In the genomic region with DNA sequence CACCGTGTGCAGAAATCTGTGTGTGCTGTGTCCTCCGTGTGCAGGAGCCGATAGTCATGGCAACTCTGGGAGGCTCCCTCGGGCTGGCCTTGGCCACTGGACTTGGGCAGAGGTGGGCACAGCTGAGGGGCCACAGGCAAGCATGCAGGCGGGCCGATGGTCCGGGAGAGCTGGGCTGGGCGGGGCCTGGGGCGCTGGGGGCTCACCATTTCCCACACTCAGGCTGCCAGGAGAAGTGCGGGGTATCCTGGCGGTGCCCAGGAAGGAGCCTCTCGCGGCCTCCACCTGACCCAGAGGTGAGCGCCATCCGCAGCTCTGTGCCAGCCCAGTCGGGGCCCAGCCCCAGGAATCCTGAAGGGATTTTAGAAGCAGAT, we compare ENCODE assay signal across 1 cellular context.
TF ChIP-seq lines count a peak whose summit lies in the region.

No MANE protein-coding gene starts in this region.

TF ChIP-seq in H1, 55 proteins besides CTCF, POLR2A, EP300 and RAD21:
- TF ChIP-seq SIN3A (conservative IDR thresholded peaks at IDR 0.05 in 1 of 2, IDR thresholded peaks at IDR 0.05 in 1 of 2; ENCODE audit: low read depth in 1 of 2, low read length in 2 of 2), result no peak
- no peak for TF ChIP-seq SAP30 (IDR thresholded peaks at IDR 0.05; ENCODE audit: insufficient read depth, insufficient replicate concordance, low read length)
- no peak for TF ChIP-seq NANOG (IDR thresholded peaks at IDR 0.05; ENCODE audit: insufficient read depth, low read depth, low read length, poor library complexity, severe bottlenecking)
- TF ChIP-seq CHD2 (IDR thresholded peaks at IDR 0.05; ENCODE audit: low read length), result no peak
- TF ChIP-seq, protein P1, sequence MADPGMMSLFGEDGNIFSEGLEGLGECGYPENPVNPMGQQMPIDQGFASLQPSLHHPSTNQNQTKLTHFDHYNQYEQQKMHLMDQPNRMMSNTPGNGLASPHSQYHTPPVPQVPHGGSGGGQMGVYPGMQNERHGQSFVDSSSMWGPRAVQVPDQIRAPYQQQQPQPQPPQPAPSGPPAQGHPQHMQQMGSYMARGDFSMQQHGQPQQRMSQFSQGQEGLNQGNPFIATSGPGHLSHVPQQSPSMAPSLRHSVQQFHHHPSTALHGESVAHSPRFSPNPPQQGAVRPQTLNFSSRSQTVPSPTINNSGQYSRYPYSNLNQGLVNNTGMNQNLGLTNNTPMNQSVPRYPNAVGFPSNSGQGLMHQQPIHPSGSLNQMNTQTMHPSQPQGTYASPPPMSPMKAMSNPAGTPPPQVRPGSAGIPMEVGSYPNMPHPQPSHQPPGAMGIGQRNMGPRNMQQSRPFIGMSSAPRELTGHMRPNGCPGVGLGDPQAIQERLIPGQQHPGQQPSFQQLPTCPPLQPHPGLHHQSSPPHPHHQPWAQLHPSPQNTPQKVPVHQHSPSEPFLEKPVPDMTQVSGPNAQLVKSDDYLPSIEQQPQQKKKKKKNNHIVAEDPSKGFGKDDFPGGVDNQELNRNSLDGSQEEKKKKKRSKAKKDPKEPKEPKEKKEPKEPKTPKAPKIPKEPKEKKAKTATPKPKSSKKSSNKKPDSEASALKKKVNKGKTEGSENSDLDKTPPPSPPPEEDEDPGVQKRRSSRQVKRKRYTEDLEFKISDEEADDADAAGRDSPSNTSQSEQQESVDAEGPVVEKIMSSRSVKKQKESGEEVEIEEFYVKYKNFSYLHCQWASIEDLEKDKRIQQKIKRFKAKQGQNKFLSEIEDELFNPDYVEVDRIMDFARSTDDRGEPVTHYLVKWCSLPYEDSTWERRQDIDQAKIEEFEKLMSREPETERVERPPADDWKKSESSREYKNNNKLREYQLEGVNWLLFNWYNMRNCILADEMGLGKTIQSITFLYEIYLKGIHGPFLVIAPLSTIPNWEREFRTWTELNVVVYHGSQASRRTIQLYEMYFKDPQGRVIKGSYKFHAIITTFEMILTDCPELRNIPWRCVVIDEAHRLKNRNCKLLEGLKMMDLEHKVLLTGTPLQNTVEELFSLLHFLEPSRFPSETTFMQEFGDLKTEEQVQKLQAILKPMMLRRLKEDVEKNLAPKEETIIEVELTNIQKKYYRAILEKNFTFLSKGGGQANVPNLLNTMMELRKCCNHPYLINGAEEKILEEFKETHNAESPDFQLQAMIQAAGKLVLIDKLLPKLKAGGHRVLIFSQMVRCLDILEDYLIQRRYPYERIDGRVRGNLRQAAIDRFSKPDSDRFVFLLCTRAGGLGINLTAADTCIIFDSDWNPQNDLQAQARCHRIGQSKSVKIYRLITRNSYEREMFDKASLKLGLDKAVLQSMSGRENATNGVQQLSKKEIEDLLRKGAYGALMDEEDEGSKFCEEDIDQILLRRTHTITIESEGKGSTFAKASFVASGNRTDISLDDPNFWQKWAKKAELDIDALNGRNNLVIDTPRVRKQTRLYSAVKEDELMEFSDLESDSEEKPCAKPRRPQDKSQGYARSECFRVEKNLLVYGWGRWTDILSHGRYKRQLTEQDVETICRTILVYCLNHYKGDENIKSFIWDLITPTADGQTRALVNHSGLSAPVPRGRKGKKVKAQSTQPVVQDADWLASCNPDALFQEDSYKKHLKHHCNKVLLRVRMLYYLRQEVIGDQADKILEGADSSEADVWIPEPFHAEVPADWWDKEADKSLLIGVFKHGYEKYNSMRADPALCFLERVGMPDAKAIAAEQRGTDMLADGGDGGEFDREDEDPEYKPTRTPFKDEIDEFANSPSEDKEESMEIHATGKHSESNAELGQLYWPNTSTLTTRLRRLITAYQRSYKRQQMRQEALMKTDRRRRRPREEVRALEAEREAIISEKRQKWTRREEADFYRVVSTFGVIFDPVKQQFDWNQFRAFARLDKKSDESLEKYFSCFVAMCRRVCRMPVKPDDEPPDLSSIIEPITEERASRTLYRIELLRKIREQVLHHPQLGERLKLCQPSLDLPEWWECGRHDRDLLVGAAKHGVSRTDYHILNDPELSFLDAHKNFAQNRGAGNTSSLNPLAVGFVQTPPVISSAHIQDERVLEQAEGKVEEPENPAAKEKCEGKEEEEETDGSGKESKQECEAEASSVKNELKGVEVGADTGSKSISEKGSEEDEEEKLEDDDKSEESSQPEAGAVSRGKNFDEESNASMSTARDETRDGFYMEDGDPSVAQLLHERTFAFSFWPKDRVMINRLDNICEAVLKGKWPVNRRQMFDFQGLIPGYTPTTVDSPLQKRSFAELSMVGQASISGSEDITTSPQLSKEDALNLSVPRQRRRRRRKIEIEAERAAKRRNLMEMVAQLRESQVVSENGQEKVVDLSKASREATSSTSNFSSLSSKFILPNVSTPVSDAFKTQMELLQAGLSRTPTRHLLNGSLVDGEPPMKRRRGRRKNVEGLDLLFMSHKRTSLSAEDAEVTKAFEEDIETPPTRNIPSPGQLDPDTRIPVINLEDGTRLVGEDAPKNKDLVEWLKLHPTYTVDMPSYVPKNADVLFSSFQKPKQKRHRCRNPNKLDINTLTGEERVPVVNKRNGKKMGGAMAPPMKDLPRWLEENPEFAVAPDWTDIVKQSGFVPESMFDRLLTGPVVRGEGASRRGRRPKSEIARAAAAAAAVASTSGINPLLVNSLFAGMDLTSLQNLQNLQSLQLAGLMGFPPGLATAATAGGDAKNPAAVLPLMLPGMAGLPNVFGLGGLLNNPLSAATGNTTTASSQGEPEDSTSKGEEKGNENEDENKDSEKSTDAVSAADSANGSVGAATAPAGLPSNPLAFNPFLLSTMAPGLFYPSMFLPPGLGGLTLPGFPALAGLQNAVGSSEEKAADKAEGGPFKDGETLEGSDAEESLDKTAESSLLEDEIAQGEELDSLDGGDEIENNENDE (IDR thresholded peaks at IDR 0.05; ENCODE audit: insufficient replicate concordance, low read length), result no peak
- no peak for TF ChIP-seq TBP (IDR thresholded peaks at IDR 0.05; ENCODE audit: low read depth, low read length)
- no peak for TF ChIP-seq EGR1 (IDR thresholded peaks at IDR 0.05; ENCODE audit: borderline replicate concordance, low read depth, low read length)
- no peak for TF ChIP-seq HDAC6 (IDR thresholded peaks at IDR 0.05; ENCODE audit: low read depth, low read length)
- TF ChIP-seq NRF1 (IDR thresholded peaks at IDR 0.05; ENCODE audit: low read depth, low read length), result no peak
- TF ChIP-seq SP1 (IDR thresholded peaks at IDR 0.05; ENCODE audit: low read depth, low read length), result no peak
- TF ChIP-seq PHF8 (conservative IDR thresholded peaks at IDR 0.05; ENCODE audit: low read depth, low read length), result no peak
- no peak for TF ChIP-seq BRCA1 (IDR thresholded peaks at IDR 0.05; ENCODE audit: low read depth, low read length)
- no peak for TF ChIP-seq GABPA (IDR thresholded peaks at IDR 0.05; ENCODE audit: borderline replicate concordance, insufficient read depth, low read length)
- TF ChIP-seq RXRA (IDR thresholded peaks at IDR 0.05; ENCODE audit: insufficient read depth, low read depth, low read length), result no peak
- no peak for TF ChIP-seq FOSL1 (IDR thresholded peaks at IDR 0.05; ENCODE audit: insufficient read depth, low read depth, low read length)
- TF ChIP-seq BACH1 (IDR thresholded peaks at IDR 0.05; ENCODE audit: low read length), result no peak
- no peak for TF ChIP-seq E2F6 (IDR thresholded peaks at IDR 0.05)
- TF ChIP-seq SUZ12 (IDR thresholded peaks at IDR 0.05; ENCODE audit: low read length), result no peak
- no peak for TF ChIP-seq SP4 (IDR thresholded peaks at IDR 0.05; ENCODE audit: low read length)
- TF ChIP-seq TCF12 (IDR thresholded peaks at IDR 0.05; ENCODE audit: low read depth, low read length), result no peak
